6 cellular contexts compared by ENCODE assay signal in the genomic region with DNA sequence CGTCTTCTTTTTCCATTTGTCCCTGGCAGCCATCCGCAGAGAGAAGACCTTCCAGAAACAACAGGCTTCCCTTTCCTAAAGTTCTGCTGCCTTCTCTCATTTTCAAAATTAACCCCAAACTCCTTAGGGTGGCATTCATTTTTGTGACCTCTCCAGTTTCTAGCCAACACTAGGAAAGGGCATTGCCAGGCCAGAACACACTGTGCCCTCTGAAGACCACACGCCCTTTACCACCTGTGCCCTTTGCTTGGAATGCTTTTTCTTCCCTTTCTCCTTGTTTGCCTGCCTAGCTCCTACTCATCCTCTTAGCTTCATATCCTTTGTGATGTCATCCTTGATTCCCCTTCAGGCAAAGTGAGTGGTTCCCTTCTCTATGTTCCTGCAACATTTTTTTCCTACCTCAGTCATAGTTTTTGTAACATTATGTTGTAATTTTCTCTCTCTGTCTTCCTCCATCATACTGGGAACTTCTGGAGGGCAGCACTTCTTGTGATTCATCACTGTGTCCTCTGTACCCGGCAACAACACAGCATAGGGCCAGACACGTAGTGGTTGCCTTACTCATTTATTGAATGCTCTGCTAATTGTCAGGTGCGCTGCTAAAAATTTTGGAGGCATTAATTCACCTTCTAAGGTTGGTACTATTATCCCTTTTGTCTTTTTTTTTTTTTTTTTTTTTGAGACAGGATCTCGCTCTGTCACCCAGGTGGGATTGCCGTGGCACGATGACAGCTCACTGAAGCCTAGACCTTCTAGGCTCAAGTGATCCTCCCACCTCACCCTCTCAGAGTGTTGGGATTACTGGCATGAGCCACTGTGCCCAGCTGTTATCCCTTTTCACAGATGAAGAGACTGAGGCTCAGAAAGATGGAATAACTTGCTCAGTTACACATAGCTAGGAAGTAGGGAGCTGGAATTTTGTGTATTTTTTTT.
DNase-seq lines count a peak whose midpoint lies in the region; ATAC-seq and TF ChIP-seq lines count a peak whose summit lies in the region.

No MANE protein-coding gene starts in this region.

- peaks cover 27% of the 10 kb centered on the region for H3K79me2 ChIP-seq in parathyroid adenoma

- H3K9me3 ChIP-seq in KOPT-K1 (ENCODE audit: insufficient read depth, low read length, poor library complexity, severe bottlenecking): no peaks in the 10 kb centered on the region
- no peaks in the 10 kb centered on the region for H3K9me3 ChIP-seq in parathyroid adenoma (ENCODE audit: control insufficient read depth, low read length)

- peak overlapping the region; percentile 80 for H3K4me2 ChIP-seq in parathyroid adenoma (ENCODE audit: low read length)

- H3K27me3 ChIP-seq in parathyroid adenoma (ENCODE audit: control insufficient read depth, insufficient read depth, low read length): no peaks in the 10 kb centered on the region

- DNase-seq in NCI-H2196 (lab: John Stamatoyannopoulos, UW; ENCODE audit: unreplicated experiment) (no peak), amygdala (lab: John Stamatoyannopoulos, UW) (no peak)

- H3K27ac ChIP-seq in KOPT-K1 (ENCODE audit: low read depth, low read length, poor library complexity, severe bottlenecking) (peak overlapping the region; percentile 85), cingulate gyrus (ENCODE audit: low read depth, low read length) (peak overlapping the region; percentile 93), parathyroid adenoma (peak overlapping the region; percentile 99)

- peak overlapping the region; percentile 82 for H3K4me3 ChIP-seq in parathyroid adenoma (ENCODE audit: low read depth, low read length)

- no peak for ATAC-seq in GM18517 (IDR thresholded peaks at IDR 0.05; ENCODE audit: unreplicated experiment)

- peaks cover 53% of the 10 kb centered on the region for H3K36me3 ChIP-seq in KOPT-K1 (ENCODE audit: insufficient read depth, low read length)
- no peaks in the 10 kb centered on the region for H3K36me3 ChIP-seq in parathyroid adenoma (ENCODE audit: control insufficient read depth, insufficient read depth, low read length)

- no peak for TF ChIP-seq CTCF in parathyroid adenoma (IDR thresholded peaks at IDR 0.05)

- H3K4me1 ChIP-seq in parathyroid adenoma: no peaks in the 10 kb centered on the region

- H2AFZ ChIP-seq in parathyroid adenoma: peak overlapping the region; percentile 73

- H3K9ac ChIP-seq in parathyroid adenoma: peak overlapping the region; percentile 83
